ENCODE assay signal across 1 cellular context in the genomic region with DNA sequence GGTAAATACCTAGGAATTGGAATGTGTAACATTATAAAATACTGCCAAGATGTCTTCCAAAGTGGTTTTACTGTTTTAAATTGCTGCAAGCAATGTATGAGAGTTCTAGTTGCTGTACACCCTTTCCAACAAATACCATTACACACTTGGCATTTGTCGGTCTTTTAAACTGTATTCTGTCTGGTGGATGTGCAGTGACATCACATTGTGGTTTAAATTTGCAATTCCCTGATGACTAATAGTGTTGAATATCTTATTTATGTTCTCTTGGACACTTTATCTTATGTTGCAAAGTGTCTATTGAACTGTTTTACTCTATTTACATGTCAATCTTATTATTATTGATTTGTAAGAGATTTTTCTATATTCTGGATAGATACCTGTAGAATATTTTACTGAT.
TF ChIP-seq lines count a peak whose summit lies in the region.

No MANE protein-coding gene starts in this region.

TF ChIP-seq in GM23338, 12 proteins besides CTCF, POLR2A, EP300 and RAD21 (continued from another document):
- no peak for TF ChIP-seq JUNB (IDR thresholded peaks at IDR 0.05; ENCODE audit: unreplicated experiment)
- TF ChIP-seq ZNF331 (CRISPR knock-in tag; IDR thresholded peaks at IDR 0.05; ENCODE audit: low read depth), result no peak
- TF ChIP-seq, protein P1, sequence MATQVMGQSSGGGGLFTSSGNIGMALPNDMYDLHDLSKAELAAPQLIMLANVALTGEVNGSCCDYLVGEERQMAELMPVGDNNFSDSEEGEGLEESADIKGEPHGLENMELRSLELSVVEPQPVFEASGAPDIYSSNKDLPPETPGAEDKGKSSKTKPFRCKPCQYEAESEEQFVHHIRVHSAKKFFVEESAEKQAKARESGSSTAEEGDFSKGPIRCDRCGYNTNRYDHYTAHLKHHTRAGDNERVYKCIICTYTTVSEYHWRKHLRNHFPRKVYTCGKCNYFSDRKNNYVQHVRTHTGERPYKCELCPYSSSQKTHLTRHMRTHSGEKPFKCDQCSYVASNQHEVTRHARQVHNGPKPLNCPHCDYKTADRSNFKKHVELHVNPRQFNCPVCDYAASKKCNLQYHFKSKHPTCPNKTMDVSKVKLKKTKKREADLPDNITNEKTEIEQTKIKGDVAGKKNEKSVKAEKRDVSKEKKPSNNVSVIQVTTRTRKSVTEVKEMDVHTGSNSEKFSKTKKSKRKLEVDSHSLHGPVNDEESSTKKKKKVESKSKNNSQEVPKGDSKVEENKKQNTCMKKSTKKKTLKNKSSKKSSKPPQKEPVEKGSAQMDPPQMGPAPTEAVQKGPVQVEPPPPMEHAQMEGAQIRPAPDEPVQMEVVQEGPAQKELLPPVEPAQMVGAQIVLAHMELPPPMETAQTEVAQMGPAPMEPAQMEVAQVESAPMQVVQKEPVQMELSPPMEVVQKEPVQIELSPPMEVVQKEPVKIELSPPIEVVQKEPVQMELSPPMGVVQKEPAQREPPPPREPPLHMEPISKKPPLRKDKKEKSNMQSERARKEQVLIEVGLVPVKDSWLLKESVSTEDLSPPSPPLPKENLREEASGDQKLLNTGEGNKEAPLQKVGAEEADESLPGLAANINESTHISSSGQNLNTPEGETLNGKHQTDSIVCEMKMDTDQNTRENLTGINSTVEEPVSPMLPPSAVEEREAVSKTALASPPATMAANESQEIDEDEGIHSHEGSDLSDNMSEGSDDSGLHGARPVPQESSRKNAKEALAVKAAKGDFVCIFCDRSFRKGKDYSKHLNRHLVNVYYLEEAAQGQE (IDR thresholded peaks at IDR 0.05; ENCODE audit: unreplicated experiment), result no peak
- TF ChIP-seq POLR2AphosphoS5 (IDR thresholded peaks at IDR 0.05; ENCODE audit: low read depth), result no peak
- no peak for TF ChIP-seq ZNF114 (CRISPR knock-in tag; IDR thresholded peaks at IDR 0.05)
- no peak for TF ChIP-seq NANOG (IDR thresholded peaks at IDR 0.05; ENCODE audit: borderline replicate concordance)
- TF ChIP-seq EZH2phosphoT487 (IDR thresholded peaks at IDR 0.05; ENCODE audit: unreplicated experiment), result no peak
- no peak for TF ChIP-seq ZNF462 (CRISPR knock-in tag; IDR thresholded peaks at IDR 0.05)
